17 cellular contexts compared by ENCODE assay signal in the genomic region with DNA sequence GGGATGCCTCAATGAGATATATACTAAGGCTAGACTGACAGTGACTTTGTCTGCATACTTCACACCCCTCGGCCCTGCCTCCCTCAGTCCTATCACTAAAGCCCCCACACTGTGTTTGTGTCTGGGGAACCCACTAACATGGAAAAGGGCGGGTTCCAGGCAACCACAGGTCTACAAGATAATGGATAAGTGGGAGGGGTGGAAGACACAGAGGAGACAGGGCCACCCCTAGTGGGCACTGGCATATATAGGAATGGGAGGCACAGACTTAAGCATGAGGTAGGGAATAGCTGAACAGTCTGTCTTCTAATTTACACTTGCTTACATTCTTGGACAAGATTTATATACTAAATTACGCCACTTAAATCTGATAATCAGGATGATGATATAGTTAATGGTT.
"Had no signal": no experiment of that assay in that cellular context is flagged by ENCODE, and none has a peak within 500 bp of the region (broad histone marks: within the 10 kb centered on the region; RNA-seq: fewer than 3 reads in every experiment).

No MANE protein-coding gene starts in this region.

- H3K27ac ChIP-seq: brain microvascular endothelial cell, lower lobe of right lung, neural progenitor cell, pancreas, stomach, thyroid gland had no signal

- H3K4me2 ChIP-seq: neural progenitor cell had no signal

- H3K9ac ChIP-seq: neural progenitor cell had no signal

- H2AFZ ChIP-seq: neural progenitor cell had no signal

- DNase-seq: activated CD4-positive, alpha-beta T cell treated with anti-CD3 and anti-CD28 coated beads, Interleukin-2, amount 50 U/mL, for 48 hours; activated CD4-positive, CD25-positive, alpha-beta regulatory T cell treated with anti-CD3 and anti-CD28 coated beads, Interleukin-2, amount 50 U/mL, for 72 hours; activated CD8-positive, alpha-beta memory T cell treated with anti-CD3 and anti-CD28 coated beads, Interleukin-2, amount 10 ng/mL, durations not matched to agents 7 days and 5 days; activated effector memory CD4-positive, alpha-beta T cell treated with anti-CD3 and anti-CD28 coated beads, Interleukin-2, amount 50 U/mL, for 16 hours; activated T-cell treated with anti-CD3 and anti-CD28 coated beads, Interleukin-2, amount 50 U/mL, for 24 hours; brain microvascular endothelial cell; cerebellar nuclear complex; dermis blood vessel endothelial cell; erythroblast; hippocampal formation; lower lobe of right lung; midbrain; pancreas; stimulated activated CD4-positive, alpha-beta T cell treated with anti-CD3 and anti-CD28 coated beads, Interleukin-4, amount 100 ng/mL, for 4 hours; stomach; thyroid gland had no signal

- FAIRE-seq: pancreas had no signal

- H3K9me3 ChIP-seq: lower lobe of right lung, pancreas, stomach, thyroid gland had no signal

- H3K27me3 ChIP-seq: brain microvascular endothelial cell, pancreas, stomach, thyroid gland had no signal

- H3K4me3 ChIP-seq: lower lobe of right lung, neural progenitor cell, pancreas, stomach, thyroid gland had no signal

- H3K4me1 ChIP-seq: lower lobe of right lung, neural progenitor cell, pancreas had no signal

- ATAC-seq: activated CD8-positive, alpha-beta memory T cell treated with anti-CD3 and anti-CD28 coated beads, Interleukin-2, amount 10 ng/mL, durations not matched to agents 7 days and 5 days; lower lobe of right lung; pancreas had no signal

- H3K36me3 ChIP-seq: brain microvascular endothelial cell, lower lobe of right lung, neural progenitor cell, pancreas, stomach, thyroid gland had no signal
